13 cellular contexts compared by ENCODE assay signal in the genomic region with DNA sequence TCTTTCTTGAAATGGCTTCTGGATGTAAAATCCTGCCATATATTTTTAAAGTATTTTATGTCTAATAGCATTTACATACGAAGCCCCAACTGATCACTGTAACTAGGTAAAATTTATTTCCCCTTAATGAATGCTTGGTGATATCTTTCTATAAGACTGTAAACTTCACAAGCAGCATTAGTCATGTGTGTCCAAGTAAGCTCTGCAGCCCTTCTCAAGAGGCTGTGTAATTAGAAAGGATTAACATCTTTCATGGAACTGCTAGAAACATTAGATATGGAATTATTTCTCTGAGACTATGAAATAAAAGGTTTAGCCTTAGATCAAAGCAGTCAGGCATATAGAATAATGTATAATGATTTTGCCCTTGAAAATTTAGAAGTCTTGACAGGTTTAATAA.
DNase-seq lines count a peak whose midpoint lies in the region; ATAC-seq and TF ChIP-seq lines count a peak whose summit lies in the region.
"Had no signal": no experiment of that assay in that cellular context is flagged by ENCODE, and none has a peak within 500 bp of the region (broad histone marks: within the 10 kb centered on the region; RNA-seq: fewer than 3 reads in every experiment).

No MANE protein-coding gene starts in this region.

- H3K36me3 Mint-ChIP-seq in neural progenitor cell: peaks cover 6% of the 10 kb centered on the region

- H3K9me3 Mint-ChIP-seq in neural progenitor cell: peaks cover 3% of the 10 kb centered on the region

- no peaks in the 10 kb centered on the region for H3F3A ChIP-seq in Loucy (ENCODE audit: low read depth)
- H3F3A ChIP-seq in neural progenitor cell (ENCODE audit: low read depth): no peaks in the 10 kb centered on the region

- H3K4me1 ChIP-seq in Loucy (ENCODE audit: insufficient read depth, low read length, poor library complexity, severe bottlenecking) (peaks cover 2% of the 10 kb centered on the region), neural progenitor cell (peaks cover 11% of the 10 kb centered on the region)
- H3K4me1 ChIP-seq: Caco-2 had no signal

- H3K27me3 ChIP-seq in Loucy (ENCODE audit: insufficient read depth, low read length, poor library complexity, severe bottlenecking) (no peaks in the 10 kb centered on the region), neural progenitor cell (no peaks in the 10 kb centered on the region)

- no peak overlapping the region for H3K4me3 Mint-ChIP-seq in neural progenitor cell
- H3K4me3 Mint-ChIP-seq: CD4-positive, alpha-beta T cell had no signal

- no peak overlapping the region for H3K4me3 ChIP-seq in Loucy (ENCODE audit: low read length, poor library complexity, severe bottlenecking)
- H3K4me3 ChIP-seq in neural progenitor cell: no peak overlapping the region
- H3K4me3 ChIP-seq: GM23248, HAP-1 had no signal

- H3K27ac ChIP-seq in neural progenitor cell: no peak overlapping the region
- H3K27ac ChIP-seq: C4-2B, GM23248, HL-60 had no signal

- DNase-seq in NCI-H82 (lab: John Stamatoyannopoulos, UW): peak; percentile 40
- no peak for DNase-seq in NCI-H82 treated with DMSO at 0.1 percent for 48 hours (lab: John Stamatoyannopoulos, UW; ENCODE audit: unreplicated experiment)
- no peak for DNase-seq in neural progenitor cell (ENCODE audit: low spot score)
- DNase-seq in SKM-1 (lab: John Stamatoyannopoulos, UW; ENCODE audit: unreplicated experiment): no peak
- DNase-seq: ACHN; Caco-2; CD4-positive, alpha-beta T cell; GM23248 had no signal

- no peaks in the 10 kb centered on the region for H3K9me2 ChIP-seq in Loucy (replicated peaks; ENCODE audit: low read depth, low read length)

- ATAC-seq in GM18502 (IDR thresholded peaks at IDR 0.05; ENCODE audit: poor library complexity, unreplicated experiment): no peak

- no peaks in the 10 kb centered on the region for H3K27me3 Mint-ChIP-seq in neural progenitor cell (ENCODE audit: insufficient read depth, low read depth)
- H3K27me3 Mint-ChIP-seq: CD4-positive, alpha-beta T cell had no signal

- no peaks in the 10 kb centered on the region for H3K9me3 ChIP-seq in Loucy (ENCODE audit: insufficient read depth, low read depth, low read length)
- H3K9me3 ChIP-seq in neural progenitor cell (ENCODE audit: low read depth): no peaks in the 10 kb centered on the region
- H3K9me3 ChIP-seq: Caco-2, HAP-1 had no signal

- peaks cover 50% of the 10 kb centered on the region for H3K4me1 Mint-ChIP-seq in neural progenitor cell

- H3K27ac Mint-ChIP-seq in neural progenitor cell: peak overlapping the region; percentile 16
- H3K27ac Mint-ChIP-seq: CD4-positive, alpha-beta T cell had no signal

- H3K9ac ChIP-seq in Loucy (ENCODE audit: low read depth, low read length, poor library complexity, severe bottlenecking) (no peak overlapping the region), neural progenitor cell (no peak overlapping the region)
- H3K9ac ChIP-seq: GM23248 had no signal

- 0 out of 2 replicates have a peak overlapping the region, but pooled peaks have one; percentile 40 for H2AFZ ChIP-seq in Loucy (ENCODE audit: low read length)
- H2AFZ ChIP-seq in neural progenitor cell (replicated peaks): no peak overlapping the region
- H2AFZ ChIP-seq: GM23248 had no signal

- H3K4me2 ChIP-seq in Loucy (ENCODE audit: low read depth, low read length, poor library complexity, severe bottlenecking) (no peak overlapping the region), neural progenitor cell (no peak overlapping the region)

- H3K79me2 ChIP-seq in Loucy (ENCODE audit: insufficient read depth, low read length) (no peaks in the 10 kb centered on the region), neural progenitor cell (ENCODE audit: low read depth) (no peaks in the 10 kb centered on the region)

- H4K20me1 ChIP-seq in Loucy (ENCODE audit: insufficient read depth, low read length, poor library complexity, severe bottlenecking): no peaks in the 10 kb centered on the region
- no peaks in the 10 kb centered on the region for H4K20me1 ChIP-seq in neural progenitor cell (ENCODE audit: low read depth)

- H3K36me3 ChIP-seq in Loucy (ENCODE audit: insufficient read depth, low read length): no peaks in the 10 kb centered on the region
- no peaks in the 10 kb centered on the region for H3K36me3 ChIP-seq in neural progenitor cell
- H3K36me3 ChIP-seq: HAP-1 had no signal

- TF ChIP-seq CTCF in Loucy (conservative IDR thresholded peaks at IDR 0.05; ENCODE audit: low read length) (no peak), neural progenitor cell (IDR thresholded peaks at IDR 0.05) (no peak)
